Comparison of ENCODE assay signal across 1 cellular context in the genomic region with DNA sequence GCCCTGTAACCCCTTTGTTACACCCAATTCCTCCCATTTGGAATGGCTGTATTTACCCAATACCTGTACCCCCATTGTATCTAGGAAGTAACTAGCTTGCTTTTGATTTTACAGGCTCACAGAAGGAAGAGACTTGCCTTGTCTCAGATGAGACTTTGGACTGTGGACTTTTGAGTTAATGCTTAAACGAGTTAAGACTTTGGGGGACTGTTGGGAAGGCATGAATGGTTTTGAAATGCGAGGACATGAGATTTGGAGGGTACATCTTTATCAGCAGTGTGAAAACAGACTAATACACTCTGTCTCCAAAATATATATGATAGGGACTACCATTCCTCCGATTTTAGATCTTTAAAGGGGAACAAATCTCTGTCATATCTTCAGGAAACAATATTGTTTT. TPM values are rescaled to one million over a fixed set of nuclear protein-coding genes. Genes with fewer than 3 reads are reported as not detected.
"Had no signal": no experiment of that assay in that cellular context is flagged by ENCODE, and none has a peak within 500 bp of the region (broad histone marks: within the 10 kb centered on the region; RNA-seq: fewer than 3 reads in every experiment).

No MANE protein-coding gene starts in this region.

RNA-seq across cellular contexts. Expression of gene GLIPR1L2, which starts 51.6 kb away (rescaled TPM):
- total RNA-seq: stomach had no signal
